In the genomic region with DNA sequence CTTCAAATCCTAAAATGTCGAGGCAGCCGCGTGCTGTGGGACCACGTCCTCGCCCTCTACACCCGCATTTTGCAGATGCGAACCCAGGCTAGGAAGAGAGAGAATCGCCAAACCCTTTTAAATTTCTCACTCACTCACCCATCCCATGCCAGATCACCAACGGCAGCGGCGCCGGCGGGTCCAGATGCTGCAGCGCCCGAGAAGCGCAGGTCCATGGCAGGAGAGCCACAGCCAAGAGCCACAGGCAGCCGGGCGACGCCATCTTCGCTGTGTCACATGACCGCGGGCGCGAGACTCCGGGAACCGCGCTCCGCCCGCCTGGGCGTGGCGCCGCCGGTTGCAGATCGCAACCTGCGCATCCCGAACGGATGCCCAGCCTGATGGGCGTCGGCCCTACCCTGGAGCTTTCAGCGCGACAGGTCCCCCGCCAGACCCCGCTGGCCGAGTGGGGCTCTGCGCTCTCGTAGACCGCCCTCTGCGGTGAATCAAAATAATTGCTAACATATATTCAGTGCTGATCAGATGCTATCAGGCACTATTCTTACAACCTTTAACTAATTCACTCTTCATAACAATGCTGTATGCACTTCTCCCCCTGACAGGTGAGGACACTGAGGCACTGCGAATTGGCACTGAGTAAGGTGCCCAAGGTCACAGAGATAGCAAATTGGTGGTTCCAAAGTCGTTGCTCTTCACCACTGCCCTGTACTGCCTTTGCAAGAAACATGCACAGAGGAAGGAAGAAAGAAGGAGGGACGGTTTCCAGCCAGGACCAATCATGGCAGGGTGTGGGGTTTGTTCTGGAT, we compare ENCODE assay signal across 1 cellular context.
TF ChIP-seq lines count a peak whose summit lies in the region.

TSS of gene PPT1 (minus strand) at position 276 of the 806 bp plus-strand sequence. CDS start at position 262, 14 bp downstream.

TF ChIP-seq in HepG2, 621 proteins besides CTCF, POLR2A, EP300 and RAD21 (continued from another document and continues in another):
- no peak for TF ChIP-seq ZNF740 (CRISPR knock-in tag; IDR thresholded peaks at IDR 0.05)
- TF ChIP-seq, protein P1, sequence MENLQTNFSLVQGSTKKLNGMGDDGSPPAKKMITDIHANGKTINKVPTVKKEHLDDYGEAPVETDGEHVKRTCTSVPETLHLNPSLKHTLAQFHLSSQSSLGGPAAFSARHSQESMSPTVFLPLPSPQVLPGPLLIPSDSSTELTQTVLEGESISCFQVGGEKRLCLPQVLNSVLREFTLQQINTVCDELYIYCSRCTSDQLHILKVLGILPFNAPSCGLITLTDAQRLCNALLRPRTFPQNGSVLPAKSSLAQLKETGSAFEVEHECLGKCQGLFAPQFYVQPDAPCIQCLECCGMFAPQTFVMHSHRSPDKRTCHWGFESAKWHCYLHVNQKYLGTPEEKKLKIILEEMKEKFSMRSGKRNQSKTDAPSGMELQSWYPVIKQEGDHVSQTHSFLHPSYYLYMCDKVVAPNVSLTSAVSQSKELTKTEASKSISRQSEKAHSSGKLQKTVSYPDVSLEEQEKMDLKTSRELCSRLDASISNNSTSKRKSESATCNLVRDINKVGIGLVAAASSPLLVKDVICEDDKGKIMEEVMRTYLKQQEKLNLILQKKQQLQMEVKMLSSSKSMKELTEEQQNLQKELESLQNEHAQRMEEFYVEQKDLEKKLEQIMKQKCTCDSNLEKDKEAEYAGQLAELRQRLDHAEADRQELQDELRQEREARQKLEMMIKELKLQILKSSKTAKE (CRISPR knock-in tag; IDR thresholded peaks at IDR 0.05; ENCODE audit: borderline replicate concordance): peak; percentile 19; the same call in 1 of the 2 replicates
- TF ChIP-seq SKI (IDR thresholded peaks at IDR 0.05; ENCODE audit: partially characterized antibody): no peak
- no peak for TF ChIP-seq ISL2 (CRISPR knock-in tag; IDR thresholded peaks at IDR 0.05)
- no peak for TF ChIP-seq EZH2 (conservative IDR thresholded peaks at IDR 0.05; ENCODE audit: low read depth, low read length)
- TF ChIP-seq, protein P2, sequence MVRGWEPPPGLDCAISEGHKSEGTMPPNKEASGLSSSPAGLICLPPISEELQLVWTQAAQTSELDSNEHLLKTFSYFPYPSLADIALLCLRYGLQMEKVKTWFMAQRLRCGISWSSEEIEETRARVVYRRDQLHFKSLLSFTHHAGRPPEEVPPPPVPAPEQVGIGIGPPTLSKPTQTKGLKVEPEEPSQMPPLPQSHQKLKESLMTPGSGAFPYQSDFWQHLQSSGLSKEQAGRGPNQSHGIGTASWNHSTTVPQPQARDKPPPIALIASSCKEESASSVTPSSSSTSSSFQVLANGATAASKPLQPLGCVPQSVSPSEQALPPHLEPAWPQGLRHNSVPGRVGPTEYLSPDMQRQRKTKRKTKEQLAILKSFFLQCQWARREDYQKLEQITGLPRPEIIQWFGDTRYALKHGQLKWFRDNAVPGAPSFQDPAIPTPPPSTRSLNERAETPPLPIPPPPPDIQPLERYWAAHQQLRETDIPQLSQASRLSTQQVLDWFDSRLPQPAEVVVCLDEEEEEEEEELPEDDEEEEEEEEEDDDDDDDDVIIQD (CRISPR knock-in tag; IDR thresholded peaks at IDR 0.05; ENCODE audit: low read depth): peak; percentile 31; the same call in 1 of the 2 replicates
- TF ChIP-seq, protein P3, sequence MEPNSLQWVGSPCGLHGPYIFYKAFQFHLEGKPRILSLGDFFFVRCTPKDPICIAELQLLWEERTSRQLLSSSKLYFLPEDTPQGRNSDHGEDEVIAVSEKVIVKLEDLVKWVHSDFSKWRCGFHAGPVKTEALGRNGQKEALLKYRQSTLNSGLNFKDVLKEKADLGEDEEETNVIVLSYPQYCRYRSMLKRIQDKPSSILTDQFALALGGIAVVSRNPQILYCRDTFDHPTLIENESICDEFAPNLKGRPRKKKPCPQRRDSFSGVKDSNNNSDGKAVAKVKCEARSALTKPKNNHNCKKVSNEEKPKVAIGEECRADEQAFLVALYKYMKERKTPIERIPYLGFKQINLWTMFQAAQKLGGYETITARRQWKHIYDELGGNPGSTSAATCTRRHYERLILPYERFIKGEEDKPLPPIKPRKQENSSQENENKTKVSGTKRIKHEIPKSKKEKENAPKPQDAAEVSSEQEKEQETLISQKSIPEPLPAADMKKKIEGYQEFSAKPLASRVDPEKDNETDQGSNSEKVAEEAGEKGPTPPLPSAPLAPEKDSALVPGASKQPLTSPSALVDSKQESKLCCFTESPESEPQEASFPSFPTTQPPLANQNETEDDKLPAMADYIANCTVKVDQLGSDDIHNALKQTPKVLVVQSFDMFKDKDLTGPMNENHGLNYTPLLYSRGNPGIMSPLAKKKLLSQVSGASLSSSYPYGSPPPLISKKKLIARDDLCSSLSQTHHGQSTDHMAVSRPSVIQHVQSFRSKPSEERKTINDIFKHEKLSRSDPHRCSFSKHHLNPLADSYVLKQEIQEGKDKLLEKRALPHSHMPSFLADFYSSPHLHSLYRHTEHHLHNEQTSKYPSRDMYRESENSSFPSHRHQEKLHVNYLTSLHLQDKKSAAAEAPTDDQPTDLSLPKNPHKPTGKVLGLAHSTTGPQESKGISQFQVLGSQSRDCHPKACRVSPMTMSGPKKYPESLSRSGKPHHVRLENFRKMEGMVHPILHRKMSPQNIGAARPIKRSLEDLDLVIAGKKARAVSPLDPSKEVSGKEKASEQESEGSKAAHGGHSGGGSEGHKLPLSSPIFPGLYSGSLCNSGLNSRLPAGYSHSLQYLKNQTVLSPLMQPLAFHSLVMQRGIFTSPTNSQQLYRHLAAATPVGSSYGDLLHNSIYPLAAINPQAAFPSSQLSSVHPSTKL (CRISPR knock-in tag; IDR thresholded peaks at IDR 0.05): peak; percentile 36; the same call in 1 of the 2 replicates
- TF ChIP-seq SMAD9 (CRISPR knock-in tag; IDR thresholded peaks at IDR 0.05): no peak; the same call in 1 of the 2 replicates
- TF ChIP-seq MED8 (CRISPR knock-in tag; IDR thresholded peaks at IDR 0.05; ENCODE audit: insufficient replicate concordance): peak; percentile 37
- peak; percentile 77 for TF ChIP-seq XRCC5 (optimal IDR thresholded peaks at IDR 0.05; ENCODE audit: low read length)
- TF ChIP-seq SCMH1 (CRISPR knock-in tag; IDR thresholded peaks at IDR 0.05; ENCODE audit: borderline replicate concordance): no peak
- peak; percentile 22; the same call in 1 of the 2 replicates for TF ChIP-seq RARA (CRISPR knock-in tag; IDR thresholded peaks at IDR 0.05)
- TF ChIP-seq CENPX (CRISPR knock-in tag; IDR thresholded peaks at IDR 0.05): no peak
- TF ChIP-seq LCORL (IDR thresholded peaks at IDR 0.05): no peak
- TF ChIP-seq LCORL (CRISPR knock-in tag; IDR thresholded peaks at IDR 0.05): 0 out of 2 replicates have a peak, but pooled peaks have one; percentile 45
- peak; percentile 98 for TF ChIP-seq GATAD1 (CRISPR knock-in tag; IDR thresholded peaks at IDR 0.05)
- TF ChIP-seq E2F5 (CRISPR knock-in tag; conservative IDR thresholded peaks at IDR 0.05): peak; percentile 69; the same call in 1 of the 2 replicates
- TF ChIP-seq TSC22D2 (CRISPR knock-in tag; IDR thresholded peaks at IDR 0.05; ENCODE audit: borderline replicate concordance): no peak
- TF ChIP-seq ZNF207 (IDR thresholded peaks at IDR 0.05; ENCODE audit: borderline replicate concordance): no peak
- no peak for TF ChIP-seq ZBTB44 (CRISPR knock-in tag; IDR thresholded peaks at IDR 0.05)
- TF ChIP-seq HOXA3 (CRISPR knock-in tag; IDR thresholded peaks at IDR 0.05): peak; percentile 90
- peak; percentile 77; the same call in 1 of the 2 replicates for TF ChIP-seq ZNF546 (CRISPR knock-in tag; conservative IDR thresholded peaks at IDR 0.05)
- TF ChIP-seq ZNF609 (CRISPR knock-in tag; IDR thresholded peaks at IDR 0.05; ENCODE audit: borderline replicate concordance): peak; percentile 68
- TF ChIP-seq, protein P4, sequence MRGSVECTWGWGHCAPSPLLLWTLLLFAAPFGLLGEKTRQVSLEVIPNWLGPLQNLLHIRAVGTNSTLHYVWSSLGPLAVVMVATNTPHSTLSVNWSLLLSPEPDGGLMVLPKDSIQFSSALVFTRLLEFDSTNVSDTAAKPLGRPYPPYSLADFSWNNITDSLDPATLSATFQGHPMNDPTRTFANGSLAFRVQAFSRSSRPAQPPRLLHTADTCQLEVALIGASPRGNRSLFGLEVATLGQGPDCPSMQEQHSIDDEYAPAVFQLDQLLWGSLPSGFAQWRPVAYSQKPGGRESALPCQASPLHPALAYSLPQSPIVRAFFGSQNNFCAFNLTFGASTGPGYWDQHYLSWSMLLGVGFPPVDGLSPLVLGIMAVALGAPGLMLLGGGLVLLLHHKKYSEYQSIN (CRISPR knock-in tag; IDR thresholded peaks at IDR 0.05; ENCODE audit: borderline replicate concordance): no peak
- no peak for TF ChIP-seq THYN1 (CRISPR knock-in tag; IDR thresholded peaks at IDR 0.05; ENCODE audit: borderline replicate concordance, low read depth)
- TF ChIP-seq FOXK1 (CRISPR knock-in tag; IDR thresholded peaks at IDR 0.05; ENCODE audit: borderline replicate concordance, low read depth): no peak
- no peak; the same call in 1 of the 2 replicates for TF ChIP-seq SIX4 (CRISPR knock-in tag; IDR thresholded peaks at IDR 0.05)
- peak; percentile 94; the same call in 1 of the 2 replicates for TF ChIP-seq ZNF782 (CRISPR knock-in tag; IDR thresholded peaks at IDR 0.05; ENCODE audit: borderline replicate concordance)
- TF ChIP-seq ZNF329 (CRISPR knock-in tag; IDR thresholded peaks at IDR 0.05; ENCODE audit: low read depth): 0 out of 2 replicates have a peak, but pooled peaks have one; percentile 68
